22 cellular contexts compared by ENCODE assay signal in the genomic region with DNA sequence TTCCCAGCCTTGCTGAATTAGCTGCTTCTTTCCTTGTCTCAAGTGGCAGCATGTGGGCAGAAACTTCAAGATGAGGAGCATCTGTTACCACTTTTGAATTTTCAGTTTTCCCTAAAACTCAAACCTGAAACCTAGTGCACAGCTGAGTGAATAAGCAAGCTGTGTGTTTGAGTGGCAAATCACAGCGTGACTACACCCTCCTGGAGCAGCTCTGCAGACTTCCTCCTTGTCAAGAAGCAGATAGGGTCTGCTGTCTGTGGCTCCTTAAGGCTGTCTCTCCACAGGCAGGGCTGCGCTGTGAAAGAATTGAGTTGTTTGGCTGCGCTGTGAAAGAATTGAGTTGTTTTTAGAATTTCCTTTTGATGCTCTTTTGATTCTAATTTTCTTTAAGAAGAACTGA.
DNase-seq lines count a peak whose midpoint lies in the region; ATAC-seq and TF ChIP-seq lines count a peak whose summit lies in the region.
"Had no signal": no experiment of that assay in that cellular context is flagged by ENCODE, and none has a peak within 500 bp of the region (broad histone marks: within the 10 kb centered on the region; RNA-seq: fewer than 3 reads in every experiment).

No MANE protein-coding gene starts in this region.

- H3K27me3 Mint-ChIP-seq in neural crest cell (ENCODE audit: low read depth): no peaks in the 10 kb centered on the region
- H3K27me3 Mint-ChIP-seq: activated CD4-positive, alpha-beta T cell treated with anti-CD3 and anti-CD28 coated beads, Interleukin-2, amount 10 ng/mL, durations not matched to agents 7 days and 5 days had no signal

- H3K4me3 Mint-ChIP-seq in neural crest cell: peak overlapping the region; percentile 14
- H3K4me3 Mint-ChIP-seq: activated CD4-positive, alpha-beta T cell treated with anti-CD3 and anti-CD28 coated beads, Interleukin-2, amount 10 ng/mL, durations not matched to agents 7 days and 5 days; T-helper 2 cell treated with Interferon-gamma antibody and Interleukin-4, amounts not matched to agents 5 μg/mL and 100 μg/mL, for 36 hours had no signal

- H3K36me3 ChIP-seq in vagina: no peaks in the 10 kb centered on the region
- H3K36me3 ChIP-seq: adrenal gland, BE2C, HAP-1 had no signal

- no peaks in the 10 kb centered on the region for H3K4me1 ChIP-seq in vagina
- H3K4me1 ChIP-seq: A549, adrenal gland, BE2C, HAP-1 had no signal

- H3K27ac ChIP-seq in vagina: no peak overlapping the region
- H3K27ac ChIP-seq: A549, adrenal gland, skin epidermis had no signal

- TF ChIP-seq CTCF in choroid plexus epithelial cell (conservative IDR thresholded peaks at IDR 0.05; ENCODE audit: low read depth, low read length): peak; percentile 6
- no peak for TF ChIP-seq CTCF in neural crest cell (conservative IDR thresholded peaks at IDR 0.05)
- TF ChIP-seq CTCF in vagina (IDR thresholded peaks at IDR 0.05): no peak

- ATAC-seq in GM21825 (IDR thresholded peaks at IDR 0.05; ENCODE audit: unreplicated experiment): no peak
- ATAC-seq: A549 had no signal

- H3K4me1 Mint-ChIP-seq in neural crest cell: peaks cover 7% of the 10 kb centered on the region
- H3K4me1 Mint-ChIP-seq: activated CD4-positive, alpha-beta T cell treated with anti-CD3 and anti-CD28 coated beads, Interleukin-2, amount 10 ng/mL, durations not matched to agents 7 days and 5 days had no signal

- no peaks in the 10 kb centered on the region for H3K9me3 Mint-ChIP-seq in neural crest cell
- H3K9me3 Mint-ChIP-seq: activated CD4-positive, alpha-beta T cell treated with anti-CD3 and anti-CD28 coated beads, Interleukin-2, amount 10 ng/mL, durations not matched to agents 7 days and 5 days; T-helper 2 cell treated with Interferon-gamma antibody and Interleukin-4, amounts not matched to agents 5 μg/mL and 100 μg/mL, for 36 hours had no signal

- intact Hi-C loops in vagina (cut with DNase I): no loop called here

- no peak overlapping the region for H3K27ac Mint-ChIP-seq in neural crest cell (ENCODE audit: unreplicated experiment)
- H3K27ac Mint-ChIP-seq: activated CD4-positive, alpha-beta T cell treated with anti-CD3 and anti-CD28 coated beads, Interleukin-2, amount 10 ng/mL, durations not matched to agents 7 days and 5 days; T-helper 2 cell treated with Interferon-gamma antibody and Interleukin-4, amounts not matched to agents 5 μg/mL and 100 μg/mL, for 36 hours had no signal

- H3K9me3 ChIP-seq in vagina: no peaks in the 10 kb centered on the region
- H3K9me3 ChIP-seq: A549, adrenal gland, BE2C, HAP-1 had no signal

- no peaks in the 10 kb centered on the region for H3K36me3 Mint-ChIP-seq in neural crest cell (ENCODE audit: low read depth)

- H3K4me3 ChIP-seq in choroid plexus epithelial cell (ENCODE audit: low read depth, low read length) (no peak overlapping the region), vagina (no peak overlapping the region)
- H3K4me3 ChIP-seq: A549, adrenal gland, HAP-1, skin epidermis had no signal

- no peaks in the 10 kb centered on the region for H3K27me3 ChIP-seq in vagina
- H3K27me3 ChIP-seq: adrenal gland, BE2C had no signal

- peak; percentile 4 for DNase-seq in GM03348 (ENCODE audit: low spot score)
- DNase-seq in NCI-H524 treated with DMSO at 0.1 percent for 48 hours (lab: John Stamatoyannopoulos, UW): peak; percentile 94
- peak; percentile 51 for DNase-seq in choroid plexus epithelial cell (ENCODE audit: low read depth)
- DNase-seq in neural crest cell (ENCODE audit: low read depth, low spot score): peak; percentile 3
- no peak for DNase-seq in glomerular visceral epithelial cell (ENCODE audit: extremely low spot score)
- DNase-seq in SW 1271 (lab: John Stamatoyannopoulos, UW): no peak
- DNase-seq in vagina (ENCODE audit: extremely low spot score in 2 of 2): no peak
- DNase-seq: activated CD4-positive, alpha-beta T cell treated with anti-CD3 and anti-CD28 coated beads, Interleukin-2, amount 10 ng/mL, durations not matched to agents 7 days and 5 days; activated naive CD4-positive, alpha-beta T cell; activated T-cell treated with anti-CD3 and anti-CD28 coated beads, Interleukin-2, amount 50 U/mL, for 48 hours; adrenal gland; BE2C; DMS53; GDM1; NCI-H187 treated with DMSO at 0.1 percent for 48 hours; stimulated activated CD4-positive, alpha-beta T cell treated with anti-CD3 and anti-CD28 coated beads, Interleukin-2, amount 100 ng/mL, for 24 hours; substantia nigra had no signal

- TF ChIP-seq POLR2A in vagina (IDR thresholded peaks at IDR 0.05): no peak

Comparison
In these comparisons a context has a peak if more than half of its experiments do, and no peak if none do; other contexts are left out.
1. DNase-seq: peak in GM03348 (single experiment), NCI-H524 treated with DMSO at 0.1 percent for 48 hours (single experiment), choroid plexus epithelial cell (single experiment) and neural crest cell (single experiment); none in glomerular visceral epithelial cell (single experiment), SW 1271 (0 of 2) and vagina (0 of 2).